ENCODE assay signal across 15 cellular contexts in genomic region chr20:23189854-23190253, GRCh38.
DNase-seq lines count a peak whose midpoint lies in the region; ATAC-seq and TF ChIP-seq lines count a peak whose summit lies in the region.
"Had no signal": no experiment of that assay in that cellular context is flagged by ENCODE, and none has a peak within 500 bp of the region (broad histone marks: within the 10 kb centered on the region; RNA-seq: fewer than 3 reads in every experiment).

No MANE protein-coding gene starts in this region.

- WGBS in right cardiac atrium, result 55% methylated on average over 9 of the region's 9 CpGs
- 62 to 76% methylated on average over 9 of the region's 9 CpGs for WGBS in esophagus, 2 donors
- 73% methylated on average over 9 of the region's 9 CpGs for WGBS in suprapubic skin

- DNase-seq in Right ventricle myocardium inferior (ENCODE audit: missing footprints) (no peak), right cardiac atrium (no peak), suprapubic skin (ENCODE audit: low spot score in 2 of 2) (no peak), NCI-H446 (lab: John Stamatoyannopoulos, UW) (no peak), NCI-H2029 treated with DMSO at 0.1 percent for 48 hours (lab: John Stamatoyannopoulos, UW) (no peak)
- DNase-seq: 8988T; CD4-positive, alpha-beta memory T cell; DMS79 treated with DMSO at 0.1 percent for 48 hours; GF-D8 had no signal

- H3K36me3 ChIP-seq in OCI-LY3 (replicated peaks; ENCODE audit: low read depth, low read length) (no peaks in the 10 kb centered on the region), esophagus (ENCODE audit: control insufficient read depth in 2 of 2, insufficient read depth in 2 of 2, low read length in 1 of 2) (no peaks in the 10 kb centered on the region), suprapubic skin (no peaks in the 10 kb centered on the region)
- H3K36me3 ChIP-seq: BLaER1 had no signal

- H3K9ac ChIP-seq in OCI-LY3 (ENCODE audit: low read length), result no peak overlapping the region
- H3K9ac ChIP-seq: BLaER1 had no signal

- H4K20me1 ChIP-seq in OCI-LY3 (ENCODE audit: insufficient read depth, low read length), result no peaks in the 10 kb centered on the region
- H4K20me1 ChIP-seq: BLaER1 had no signal

- H3K4me3 ChIP-seq in right cardiac atrium (ENCODE audit: low read length), result no peak overlapping the region
- no peak overlapping the region for H3K4me3 ChIP-seq in OCI-LY3 (ENCODE audit: low read length)
- H3K4me3 ChIP-seq in esophagus (ENCODE audit: low read depth in 1 of 2, low read length in 2 of 2), result no peak overlapping the region
- peak overlapping the region; percentile 35 for H3K4me3 ChIP-seq in suprapubic skin
- H3K4me3 ChIP-seq: BLaER1, GM23338 had no signal

- H3K4me1 ChIP-seq in right cardiac atrium (ENCODE audit: control insufficient read depth, insufficient read depth, low read length) (peaks cover 2% of the 10 kb centered on the region), OCI-LY3 (ENCODE audit: low read length) (peaks cover 16% of the 10 kb centered on the region), esophagus (ENCODE audit: control insufficient read depth in 2 of 2, insufficient read depth in 2 of 2, low read length in 1 of 2) (peaks cover 3 to 22% of the 10 kb centered on the region in 2 donors), suprapubic skin (peaks cover 21% of the 10 kb centered on the region)
- H3K4me1 ChIP-seq: BLaER1 had no signal

- H3K27ac ChIP-seq in right cardiac atrium (ENCODE audit: low read length) (no peak overlapping the region), OCI-LY3 (ENCODE audit: low read length) (no peak overlapping the region), esophagus (ENCODE audit: low read depth in 2 of 2, low read length in 1 of 2) (peak overlapping the region; percentile 21 to 51), suprapubic skin (no peak overlapping the region)
- H3K27ac ChIP-seq: BLaER1, HL-60 had no signal

- ATAC-seq in Right ventricle myocardium inferior (peak; percentile 63), right cardiac atrium (no peak), GM18861 (IDR thresholded peaks at IDR 0.05; ENCODE audit: unreplicated experiment) (no peak)
- ATAC-seq: GM23338 had no signal

- no peak for TF ChIP-seq POLR2A in suprapubic skin (IDR thresholded peaks at IDR 0.05)

- H3K4me2 ChIP-seq in OCI-LY3 (ENCODE audit: low read length), result 0 out of 2 replicates have a peak overlapping the region, but pooled peaks have one; percentile 12
- H3K4me2 ChIP-seq: BLaER1, GM23338 had no signal

- TF ChIP-seq EP300 in suprapubic skin (IDR thresholded peaks at IDR 0.05), result no peak

- TF ChIP-seq CTCF in OCI-LY3 (IDR thresholded peaks at IDR 0.05; ENCODE audit: low read depth, low read length) (no peak), suprapubic skin (IDR thresholded peaks at IDR 0.05) (no peak)

- H2AFZ ChIP-seq in OCI-LY3 (ENCODE audit: low read depth, low read length), result no peak overlapping the region
- H2AFZ ChIP-seq: GM23338 had no signal

- H3K27me3 ChIP-seq in right cardiac atrium (ENCODE audit: control insufficient read depth, insufficient read depth) (no peaks in the 10 kb centered on the region), OCI-LY3 (ENCODE audit: low read depth, low read length) (no peaks in the 10 kb centered on the region), esophagus (ENCODE audit: control insufficient read depth in 1 of 2, insufficient read depth in 2 of 2, low read length in 2 of 2) (no peaks in the 10 kb centered on the region), suprapubic skin (no peaks in the 10 kb centered on the region)
- H3K27me3 ChIP-seq: BLaER1 had no signal

- H3K79me2 ChIP-seq in OCI-LY3 (ENCODE audit: low read length), result no peaks in the 10 kb centered on the region

- intact Hi-C loops in Right ventricle myocardium inferior (cut with DNase I), result no loop called here
- intact Hi-C loops in right cardiac atrium (cut with DNase I), result no loop called here

- H3K9me3 ChIP-seq in right cardiac atrium (ENCODE audit: control insufficient read depth, low read length) (no peaks in the 10 kb centered on the region), OCI-LY3 (ENCODE audit: insufficient read depth, low read length) (no peaks in the 10 kb centered on the region), esophagus (ENCODE audit: control insufficient read depth in 2 of 2, insufficient read depth in 1 of 2, low read depth in 1 of 2, low read length in 1 of 2) (peaks cover 0 to 4% of the 10 kb centered on the region in 2 donors), suprapubic skin (no peaks in the 10 kb centered on the region)
- H3K9me3 ChIP-seq: BLaER1 had no signal

Comparison
In these comparisons a context has a peak if more than half of its experiments do, and no peak if none do; other contexts are left out.
1. H3K27ac ChIP-seq: peak in esophagus (2 of 2); none in right cardiac atrium (single experiment), OCI-LY3 (single experiment) and suprapubic skin (single experiment).